1 cellular context compared by ENCODE assay signal in genomic region chr15:82537351-82537908, GRCh38.
TF ChIP-seq lines count a peak whose summit lies in the region.

No MANE protein-coding gene starts in this region.

TF ChIP-seq in IMR-90, 13 proteins besides CTCF, POLR2A, EP300 and RAD21 (continued from another document):
- no peak for TF ChIP-seq MXI1 (IDR thresholded peaks at IDR 0.05; ENCODE audit: borderline replicate concordance, low read depth, low read length)
- TF ChIP-seq NFE2L2 (IDR thresholded peaks at IDR 0.05; ENCODE audit: low read depth, low read length): no peak
- no peak for TF ChIP-seq BHLHE40 (IDR thresholded peaks at IDR 0.05; ENCODE audit: low read depth, low read length)
